1 cellular context compared by ENCODE assay signal in genomic region chr12:105445261-105446015, GRCh38.
TF ChIP-seq lines count a peak whose summit lies in the region.

No MANE protein-coding gene starts in this region.

TF ChIP-seq in neural cell, 6 proteins besides CTCF, POLR2A, EP300 and RAD21 (continued from another document):
- TF ChIP-seq TAF1 (IDR thresholded peaks at IDR 0.05; ENCODE audit: low read depth): no peak
